In genomic region chr14:32090686-32091085, GRCh38 we compare ENCODE assay signal across 18 cellular contexts.
"Had no signal": no experiment of that assay in that cellular context is flagged by ENCODE, and none has a peak within 500 bp of the region (broad histone marks: within the 10 kb centered on the region; RNA-seq: fewer than 3 reads in every experiment).

No MANE protein-coding gene starts in this region.

- H3K27me3 Mint-ChIP-seq: activated naive CD8-positive, alpha-beta T cell treated with anti-CD3 and anti-CD28 coated beads for 36 hours; naive thymus-derived CD8-positive, alpha-beta T cell had no signal

- H3K9me3 Mint-ChIP-seq: activated naive CD8-positive, alpha-beta T cell treated with anti-CD3 and anti-CD28 coated beads for 36 hours; naive thymus-derived CD8-positive, alpha-beta T cell; neural progenitor cell; T-helper 1 cell treated with Interleukin-12 subunit alpha and Interleukin-12 subunit beta and Interleukin-4 antibody, amounts not matched to agents 30 μg/mL and 1 μg/mL, for 36 hours; WTC11 had no signal

- H3K27ac Mint-ChIP-seq: activated naive CD8-positive, alpha-beta T cell treated with anti-CD3 and anti-CD28 coated beads for 36 hours; naive thymus-derived CD8-positive, alpha-beta T cell; neural progenitor cell; T-helper 1 cell treated with Interleukin-12 subunit alpha and Interleukin-12 subunit beta and Interleukin-4 antibody, amounts not matched to agents 30 μg/mL and 1 μg/mL, for 36 hours; WTC11 had no signal

- FAIRE-seq: bronchial epithelial cell had no signal

- H3K4me3 Mint-ChIP-seq: activated naive CD8-positive, alpha-beta T cell treated with anti-CD3 and anti-CD28 coated beads for 36 hours; naive thymus-derived CD8-positive, alpha-beta T cell; neural progenitor cell; T-helper 1 cell treated with Interleukin-12 subunit alpha and Interleukin-12 subunit beta and Interleukin-4 antibody, amounts not matched to agents 30 μg/mL and 1 μg/mL, for 36 hours; WTC11 had no signal

- H3K4me2 ChIP-seq: neural progenitor cell had no signal

- H3K27ac ChIP-seq: left lung, neural progenitor cell, tibial nerve had no signal

- H3K4me3 ChIP-seq: left lung, lung, neural progenitor cell had no signal

- DNase-seq: activated CD4-positive, alpha-beta T cell treated with anti-CD3 and anti-CD28 coated beads, Interleukin-2, amount 50 U/mL, for 48 hours; activated naive CD4-positive, alpha-beta T cell treated with Interleukin-2 at 50 U/mL for 16 hours; activated naive CD8-positive, alpha-beta T cell treated with anti-CD3 and anti-CD28 coated beads for 36 hours; activated T-cell treated with anti-CD3 and anti-CD28 coated beads, Interleukin-2, amount 50 U/mL, for 48 hours; cerebellar nuclear complex; cortex of kidney; left lung; naive thymus-derived CD8-positive, alpha-beta T cell; retina; stimulated activated CD4-positive, alpha-beta T cell treated with anti-CD3 and anti-CD28 coated beads, Interleukin-4, amount 100 ng/mL, for 1 hour; stimulated activated naive CD4-positive, alpha-beta T cell treated with Interleukin-2 at 50 U/mL for 16 hours; T1000 had no signal

- H2AFZ ChIP-seq: neural progenitor cell had no signal

- H3K9me3 ChIP-seq: left lung, tibial nerve had no signal

- H3K27me3 ChIP-seq: left lung, neural progenitor cell, tibial nerve had no signal

- H3K9ac ChIP-seq: neural progenitor cell had no signal
